Comparison of ENCODE assay signal across 8 cellular contexts in the genomic region with DNA sequence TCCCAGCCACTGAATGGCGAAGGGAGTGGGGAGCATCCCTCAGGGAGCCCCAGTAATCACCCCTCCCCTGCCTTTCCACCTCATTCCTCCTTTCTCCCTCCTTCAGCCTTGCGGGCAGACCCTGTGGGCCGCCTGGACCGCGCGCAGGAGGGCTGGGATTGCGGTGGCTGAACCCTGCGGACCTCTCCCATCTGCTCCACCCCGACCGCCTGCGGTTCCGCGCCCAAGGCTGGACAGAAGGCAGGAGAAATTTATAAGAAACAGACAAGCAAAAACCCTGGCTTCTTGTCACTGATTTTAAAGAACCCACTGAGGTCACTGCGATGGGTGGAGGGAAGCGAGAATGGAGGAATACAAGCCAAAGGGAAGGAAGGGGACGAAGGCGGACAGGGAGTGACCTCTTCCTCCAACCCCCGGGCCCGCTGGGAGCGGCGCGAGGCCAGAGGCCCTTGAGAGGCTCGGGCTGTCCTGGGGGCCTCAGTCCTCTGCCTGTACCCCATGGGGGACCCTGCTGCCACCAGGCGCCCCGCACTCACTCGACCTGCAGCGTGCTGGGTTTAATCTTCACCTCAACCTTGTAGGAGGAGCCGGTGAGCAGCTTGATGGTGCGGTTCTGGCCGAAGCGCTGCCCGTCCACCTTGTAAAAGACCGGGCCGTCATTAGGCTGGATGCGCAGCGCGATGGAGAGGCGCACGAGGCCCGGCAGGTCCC. TPM values are rescaled to one million over a fixed set of nuclear protein-coding genes. Genes with fewer than 3 reads are reported as not detected.
DNase-seq lines count a peak whose midpoint lies in the region; ATAC-seq, FAIRE-seq and TF ChIP-seq lines count a peak whose summit lies in the region.

No MANE protein-coding gene starts in this region.

- dilution Hi-C loops in keratinocyte (cut with MboI; ENCODE audit: extremely low pct_ligation_motif_present, low sequenced_read_pairs), result no loop called here

- H3K27me3 Mint-ChIP-seq in activated naive CD4-positive, alpha-beta T cell treated with anti-CD3 and anti-CD28 coated beads, Interleukin-2, amount 50 U/mL, for 24 hours, result peaks cover 44% of the 10 kb centered on the region
- H3K27me3 Mint-ChIP-seq in MCF 10A (ENCODE audit: insufficient read depth, unreplicated experiment), result peaks cover 2% of the 10 kb centered on the region
- peaks cover 78% of the 10 kb centered on the region for H3K27me3 Mint-ChIP-seq in activated CD8-positive, alpha-beta memory T cell treated with anti-CD3 and anti-CD28 coated beads, Interleukin-2, amount 10 ng/mL, durations not matched to agents 7 days and 5 days

- peak overlapping the region; percentile 78 for H3K4me3 Mint-ChIP-seq in activated naive CD4-positive, alpha-beta T cell treated with anti-CD3 and anti-CD28 coated beads, Interleukin-2, amount 50 U/mL, for 24 hours
- H3K4me3 Mint-ChIP-seq in MCF 10A (ENCODE audit: unreplicated experiment), result peak overlapping the region; percentile 65
- H3K4me3 Mint-ChIP-seq in stimulated activated effector memory CD8-positive, alpha-beta T cell treated with anti-CD3 and anti-CD28 coated beads, Interleukin-12 subunit alpha, Interleukin-12 subunit beta, amount 100 ng/mL, for 72 hours, result peak overlapping the region; percentile 69
- H3K4me3 Mint-ChIP-seq in activated CD8-positive, alpha-beta memory T cell treated with anti-CD3 and anti-CD28 coated beads, Interleukin-2, amount 10 ng/mL, durations not matched to agents 7 days and 5 days, result no peak overlapping the region

- no peaks in the 10 kb centered on the region for H4K20me1 ChIP-seq in keratinocyte (ENCODE audit: control insufficient read depth, extremely low read depth, insufficient read depth, low read length)

- H3K9me1 ChIP-seq in keratinocyte (ENCODE audit: control insufficient read depth, extremely low read depth, insufficient read depth, low read length), result no peaks in the 10 kb centered on the region

- no peaks in the 10 kb centered on the region for H3K9me3 ChIP-seq in keratinocyte (ENCODE audit: control insufficient read depth, low read depth, low read length)

- H3K36me3 ChIP-seq in keratinocyte (ENCODE audit: control insufficient read depth in 2 of 2, extremely low read depth in 1 of 2, insufficient read depth in 2 of 2, low read length in 2 of 2), result no peaks in the 10 kb centered on the region

- H3K4me3 ChIP-seq in keratinocyte (ENCODE audit: control insufficient read depth in 2 of 3, extremely low read depth in 1 of 3, insufficient read depth in 2 of 3, low read depth in 1 of 3, low read length in 3 of 3), result peak overlapping the region; percentile 27 to 60 (median 50)

- peak overlapping the region; percentile 16 for H2AFZ ChIP-seq in keratinocyte (ENCODE audit: control insufficient read depth, low read length)

- no peak for TF ChIP-seq CTCF in MCF 10A (IDR thresholded peaks at IDR 0.05; ENCODE audit: unreplicated experiment)
- TF ChIP-seq CTCF in keratinocyte (optimal IDR thresholded peaks at IDR 0.05 in 1 of 3, IDR thresholded peaks at IDR 0.05 in 1 of 3, conservative IDR thresholded peaks at IDR 0.05 in 1 of 3; ENCODE audit: extremely low read depth in 1 of 3, insufficient read depth in 2 of 3, low read length in 3 of 3), result no peak

- H3K4me1 ChIP-seq in keratinocyte (ENCODE audit: control insufficient read depth, extremely low read depth, insufficient read depth, low read length), result peaks cover 7% of the 10 kb centered on the region

- CTCF ChIA-PET in MCF 10A (lab: Yijun Ruan, JAX), result interaction anchor here (0.6 to 0.9 kb wide), 2 partner anchors 123 to 161 kb away, joined by 3 read pairs; partner anchors contain the start of gene PNO1
- CTCF ChIA-PET in activated CD8-positive, alpha-beta memory T cell treated with anti-CD3 and anti-CD28 coated beads, Interleukin-2, amount 10 ng/mL, durations not matched to agents 7 days and 5 days (lab: Charles Lee), result interaction anchor here (0.9 to 1.4 kb wide), 2 partner anchors 196 to 262 kb away, joined by 3 to 4 read pairs; no protein-coding TSS in a partner anchor

- H3K9me3 Mint-ChIP-seq in activated naive CD4-positive, alpha-beta T cell treated with anti-CD3 and anti-CD28 coated beads, Interleukin-2, amount 50 U/mL, for 24 hours, result peaks cover 5% of the 10 kb centered on the region
- no peaks in the 10 kb centered on the region for H3K9me3 Mint-ChIP-seq in MCF 10A (ENCODE audit: unreplicated experiment)
- H3K9me3 Mint-ChIP-seq in stimulated activated effector memory CD8-positive, alpha-beta T cell treated with anti-CD3 and anti-CD28 coated beads, Interleukin-12 subunit alpha, Interleukin-12 subunit beta, amount 100 ng/mL, for 72 hours, result peaks cover 3% of the 10 kb centered on the region
- H3K9me3 Mint-ChIP-seq in activated CD8-positive, alpha-beta memory T cell treated with anti-CD3 and anti-CD28 coated beads, Interleukin-2, amount 10 ng/mL, durations not matched to agents 7 days and 5 days (ENCODE audit: low read depth), result no peaks in the 10 kb centered on the region

- H3K27ac Mint-ChIP-seq in activated naive CD4-positive, alpha-beta T cell treated with anti-CD3 and anti-CD28 coated beads, Interleukin-2, amount 50 U/mL, for 24 hours, result no peak overlapping the region
- H3K27ac Mint-ChIP-seq in MCF 10A (ENCODE audit: low read depth, unreplicated experiment), result no peak overlapping the region
- H3K27ac Mint-ChIP-seq in stimulated activated effector memory CD8-positive, alpha-beta T cell treated with anti-CD3 and anti-CD28 coated beads, Interleukin-12 subunit alpha, Interleukin-12 subunit beta, amount 100 ng/mL, for 72 hours, result no peak overlapping the region
- H3K27ac Mint-ChIP-seq in activated CD8-positive, alpha-beta memory T cell treated with anti-CD3 and anti-CD28 coated beads, Interleukin-2, amount 10 ng/mL, durations not matched to agents 7 days and 5 days, result no peak overlapping the region

- H3K79me2 ChIP-seq in keratinocyte (ENCODE audit: control insufficient read depth, insufficient read depth, low read length), result no peaks in the 10 kb centered on the region

- POLR2A ChIA-PET in MCF 10A (lab: Yijun Ruan, JAX), result interaction anchor here (0.6 kb wide), 1 partner anchor 9 kb away, joined by 3 read pairs; no protein-coding TSS in a partner anchor

- H3K36me3 Mint-ChIP-seq in activated naive CD4-positive, alpha-beta T cell treated with anti-CD3 and anti-CD28 coated beads, Interleukin-2, amount 50 U/mL, for 24 hours, result peaks cover 2% of the 10 kb centered on the region
- H3K36me3 Mint-ChIP-seq in MCF 10A (ENCODE audit: insufficient read depth, unreplicated experiment), result no peaks in the 10 kb centered on the region
- no peaks in the 10 kb centered on the region for H3K36me3 Mint-ChIP-seq in stimulated activated effector memory CD8-positive, alpha-beta T cell treated with anti-CD3 and anti-CD28 coated beads, Interleukin-12 subunit alpha, Interleukin-12 subunit beta, amount 100 ng/mL, for 72 hours
- H3K36me3 Mint-ChIP-seq in activated CD8-positive, alpha-beta memory T cell treated with anti-CD3 and anti-CD28 coated beads, Interleukin-2, amount 10 ng/mL, durations not matched to agents 7 days and 5 days, result no peaks in the 10 kb centered on the region

- H3K27me3 ChIP-seq in keratinocyte (ENCODE audit: control insufficient read depth, extremely low read depth, insufficient read depth, low read length), result peaks cover 26% of the 10 kb centered on the region

- peaks cover 9% of the 10 kb centered on the region for H3K4me1 Mint-ChIP-seq in activated naive CD4-positive, alpha-beta T cell treated with anti-CD3 and anti-CD28 coated beads, Interleukin-2, amount 50 U/mL, for 24 hours
- no peaks in the 10 kb centered on the region for H3K4me1 Mint-ChIP-seq in MCF 10A (ENCODE audit: insufficient read depth, unreplicated experiment)
- H3K4me1 Mint-ChIP-seq in stimulated activated effector memory CD8-positive, alpha-beta T cell treated with anti-CD3 and anti-CD28 coated beads, Interleukin-12 subunit alpha, Interleukin-12 subunit beta, amount 100 ng/mL, for 72 hours, result peaks cover 16% of the 10 kb centered on the region
- peaks cover 7% of the 10 kb centered on the region for H3K4me1 Mint-ChIP-seq in activated CD8-positive, alpha-beta memory T cell treated with anti-CD3 and anti-CD28 coated beads, Interleukin-2, amount 10 ng/mL, durations not matched to agents 7 days and 5 days

- no peak overlapping the region for H3K27ac ChIP-seq in keratinocyte (ENCODE audit: control insufficient read depth, insufficient read depth, low read length)

- no peak for FAIRE-seq in keratinocyte (lab: Jason Lieb, UNC)

- peak; percentile 43 for ATAC-seq in stimulated activated effector memory CD8-positive, alpha-beta T cell treated with anti-CD3 and anti-CD28 coated beads, Interleukin-12 subunit alpha, Interleukin-12 subunit beta, amount 100 ng/mL, for 72 hours
- no peak for ATAC-seq in GM19467 (IDR thresholded peaks at IDR 0.05; ENCODE audit: unreplicated experiment)
- ATAC-seq in activated CD8-positive, alpha-beta memory T cell treated with anti-CD3 and anti-CD28 coated beads, Interleukin-2, amount 10 ng/mL, durations not matched to agents 7 days and 5 days, result no peak

- DNase-seq in activated naive CD4-positive, alpha-beta T cell (lab: John Stamatoyannopoulos, UW), result no peak
- DNase-seq in MCF 10A (ENCODE audit: unreplicated experiment), result no peak
- DNase-seq in keratinocyte (ENCODE audit: low read depth, low spot score), result no peak
- no peak for DNase-seq in stimulated activated effector memory CD8-positive, alpha-beta T cell treated with anti-CD3 and anti-CD28 coated beads, Interleukin-12 subunit alpha, Interleukin-12 subunit beta, amount 100 ng/mL, for 72 hours (ENCODE audit: low spot score in 2 of 2)
- no peak for DNase-seq in activated CD8-positive, alpha-beta memory T cell treated with anti-CD3 and anti-CD28 coated beads, Interleukin-2, amount 10 ng/mL, durations not matched to agents 7 days and 5 days
- DNase-seq in stimulated activated CD4-positive, alpha-beta T cell treated with anti-CD3 and anti-CD28 coated beads, Interleukin-12 subunit alpha, Interleukin-12 subunit beta, amount 100 ng/mL, for 4 hours, result no peak

- intact Hi-C loops in MCF 10A (cut with micrococcal nuclease), result no loop called here

- no peak overlapping the region for H3K9ac ChIP-seq in keratinocyte (ENCODE audit: control insufficient read depth, extremely low read depth, insufficient read depth, low read length)

- H3K4me2 ChIP-seq in keratinocyte (ENCODE audit: control insufficient read depth, extremely low read depth, insufficient read depth, low read depth, low read length), result peak overlapping the region; percentile 76

- BruUV-seq in MCF 10A (replicated peaks; lab: Mats Ljungman, UMichigan), result no TSS peak

RNA-seq across cellular contexts. Expression of gene CNRIP1, which starts 0.9 kb away (rescaled TPM):
- total RNA-seq in MCF 10A (2022), result 0.84 and 2.4 TPM in 2 replicates
- polyA plus RNA-seq in keratinocyte, result 0.04 TPM in 1 of 3 replicates, not detected in the others
- polyA plus RNA-seq in keratinocyte (2011; ENCODE audit: low read depth), result not detected
- polyA plus RNA-seq in keratinocyte (2011; cell fraction: cytosol; rRNA removed), result 0.04 TPM in 2 replicates
- polyA plus RNA-seq in keratinocyte (2011; cell fraction: nucleus; rRNA removed), result not detected in 2 replicates
- 0.13 TPM in 1 of 2 replicates, not detected in the other for polyA plus RNA-seq in keratinocyte (2012; ENCODE audit: low replicate concordance)
- polyA minus RNA-seq in keratinocyte, result not detected in 3 replicates
- polyA minus RNA-seq in keratinocyte (2011; cell fraction: cytosol; rRNA and poly(A)+ RNA removed), result not detected
- not detected in 2 replicates for polyA minus RNA-seq in keratinocyte (2011; cell fraction: nucleus; rRNA and poly(A)+ RNA removed)
- total RNA-seq in activated CD8-positive, alpha-beta memory T cell treated with anti-CD3 and anti-CD28 coated beads, Interleukin-2, amount 10 ng/mL, durations not matched to agents 7 days and 5 days, result not detected

RNA-seq across cellular contexts. Expression of gene PLEK, which starts 46.2 kb away (rescaled TPM):
- not detected in 2 replicates for total RNA-seq in MCF 10A (2022)
- 0.04 to 0.28 TPM in 2 of 3 replicates, not detected in the other for polyA plus RNA-seq in keratinocyte
- not detected for polyA plus RNA-seq in keratinocyte (2011; ENCODE audit: low read depth)
- 0.02 TPM in 1 of 2 replicates, not detected in the other for polyA plus RNA-seq in keratinocyte (2011; cell fraction: cytosol; rRNA removed)
- not detected in 2 replicates for polyA plus RNA-seq in keratinocyte (2011; cell fraction: nucleus; rRNA removed)
- polyA plus RNA-seq in keratinocyte (2012; ENCODE audit: low replicate concordance), result not detected in 2 replicates
- polyA minus RNA-seq in keratinocyte, result not detected in 3 replicates
- not detected for polyA minus RNA-seq in keratinocyte (2011; cell fraction: cytosol; rRNA and poly(A)+ RNA removed)
- not detected in 2 replicates for polyA minus RNA-seq in keratinocyte (2011; cell fraction: nucleus; rRNA and poly(A)+ RNA removed)
- total RNA-seq in activated CD8-positive, alpha-beta memory T cell treated with anti-CD3 and anti-CD28 coated beads, Interleukin-2, amount 10 ng/mL, durations not matched to agents 7 days and 5 days, result 10 to 100 TPM; 31.8 to 42.5 TPM

Comparison
In these comparisons a context has a peak if more than half of its experiments do, and no peak if none do; other contexts are left out.
1. RNA of gene PLEK, which starts 46.2 kb away (total RNA-seq): 31.8 to 42.5 TPM in activated CD8-positive, alpha-beta memory T cell treated with anti-CD3 and anti-CD28 coated beads, Interleukin-2, amount 10 ng/mL, durations not matched to agents 7 days and 5 days; not detected in MCF 10A; every median in the first group is over 10 times any median in the second.